ENCODE assay signal across 1 cellular context in the genomic region with DNA sequence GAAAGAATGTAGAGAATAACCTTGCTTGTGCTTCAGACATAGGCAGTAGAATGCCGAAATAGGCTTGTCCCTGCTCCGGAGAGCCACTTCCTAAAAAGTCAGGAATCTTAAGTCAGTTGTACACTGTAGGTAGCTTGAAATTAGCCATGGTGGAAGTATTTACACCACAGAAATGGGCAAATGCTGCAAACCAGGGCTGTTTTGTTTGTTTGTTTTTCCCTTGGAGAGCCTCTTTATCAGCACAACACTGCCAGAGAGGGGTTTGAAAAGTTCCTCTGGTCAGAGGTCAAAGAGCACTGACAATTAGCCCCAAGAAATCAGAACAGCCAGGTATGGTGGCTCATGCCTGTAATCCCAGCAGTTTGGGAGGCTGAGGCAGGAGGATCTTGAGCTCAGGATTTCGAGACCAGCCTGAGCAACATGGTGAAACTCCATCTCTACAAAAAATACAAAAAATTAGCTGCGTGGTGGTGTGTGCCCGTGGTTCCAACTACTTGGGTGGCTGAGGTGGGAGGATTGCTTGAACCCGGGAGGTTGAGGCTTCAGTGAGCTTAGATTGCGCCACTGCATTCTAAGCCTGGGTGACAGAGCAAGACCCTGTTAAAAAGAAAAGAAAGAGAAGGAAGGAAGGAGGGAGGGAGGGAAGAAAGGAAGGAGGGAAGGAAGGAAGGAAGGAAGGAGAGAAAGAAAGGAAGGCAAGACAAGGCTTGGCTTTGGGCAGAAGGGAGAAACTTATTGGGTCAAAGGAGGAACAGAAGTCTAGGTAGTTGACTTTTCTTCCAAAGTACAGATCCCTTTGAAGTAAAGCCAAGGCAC.
TF ChIP-seq lines count a peak whose summit lies in the region.

No MANE protein-coding gene starts in this region.

TF ChIP-seq in HepG2, 621 proteins besides CTCF, POLR2A, EP300 and RAD21 (continued from another document and continues in another):
- TF ChIP-seq, protein P1, sequence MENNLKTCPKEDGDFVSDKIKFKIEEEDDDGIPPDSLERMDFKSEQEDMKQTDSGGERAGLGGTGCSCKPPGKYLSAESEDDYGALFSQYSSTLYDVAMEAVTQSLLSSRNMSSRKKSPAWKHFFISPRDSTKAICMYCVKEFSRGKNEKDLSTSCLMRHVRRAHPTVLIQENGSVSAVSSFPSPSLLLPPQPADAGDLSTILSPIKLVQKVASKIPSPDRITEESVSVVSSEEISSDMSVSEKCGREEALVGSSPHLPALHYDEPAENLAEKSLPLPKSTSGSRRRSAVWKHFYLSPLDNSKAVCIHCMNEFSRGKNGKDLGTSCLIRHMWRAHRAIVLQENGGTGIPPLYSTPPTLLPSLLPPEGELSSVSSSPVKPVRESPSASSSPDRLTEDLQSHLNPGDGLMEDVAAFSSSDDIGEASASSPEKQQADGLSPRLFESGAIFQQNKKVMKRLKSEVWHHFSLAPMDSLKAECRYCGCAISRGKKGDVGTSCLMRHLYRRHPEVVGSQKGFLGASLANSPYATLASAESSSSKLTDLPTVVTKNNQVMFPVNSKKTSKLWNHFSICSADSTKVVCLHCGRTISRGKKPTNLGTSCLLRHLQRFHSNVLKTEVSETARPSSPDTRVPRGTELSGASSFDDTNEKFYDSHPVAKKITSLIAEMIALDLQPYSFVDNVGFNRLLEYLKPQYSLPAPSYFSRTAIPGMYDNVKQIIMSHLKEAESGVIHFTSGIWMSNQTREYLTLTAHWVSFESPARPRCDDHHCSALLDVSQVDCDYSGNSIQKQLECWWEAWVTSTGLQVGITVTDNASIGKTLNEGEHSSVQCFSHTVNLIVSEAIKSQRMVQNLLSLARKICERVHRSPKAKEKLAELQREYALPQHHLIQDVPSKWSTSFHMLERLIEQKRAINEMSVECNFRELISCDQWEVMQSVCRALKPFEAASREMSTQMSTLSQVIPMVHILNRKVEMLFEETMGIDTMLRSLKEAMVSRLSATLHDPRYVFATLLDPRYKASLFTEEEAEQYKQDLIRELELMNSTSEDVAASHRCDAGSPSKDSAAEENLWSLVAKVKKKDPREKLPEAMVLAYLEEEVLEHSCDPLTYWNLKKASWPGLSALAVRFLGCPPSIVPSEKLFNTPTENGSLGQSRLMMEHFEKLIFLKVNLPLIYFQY (CRISPR knock-in tag; IDR thresholded peaks at IDR 0.05; ENCODE audit: borderline replicate concordance), result no peak
- TF ChIP-seq ZNF430 (CRISPR knock-in tag; IDR thresholded peaks at IDR 0.05) (peak; percentile 80; the same call in 1 of the 2 replicates), ZKSCAN5 (CRISPR knock-in tag; IDR thresholded peaks at IDR 0.05) (peak; percentile 30; the same call in 1 of the 2 replicates), CHD2 (IDR thresholded peaks at IDR 0.05; ENCODE audit: low read depth, low read length) (no peak), SETDB1 (CRISPR knock-in tag; IDR thresholded peaks at IDR 0.05; ENCODE audit: borderline replicate concordance) (no peak), KDM2A (CRISPR knock-in tag; IDR thresholded peaks at IDR 0.05; ENCODE audit: borderline replicate concordance, low read depth) (no peak), ZSCAN12 (CRISPR knock-in tag; IDR thresholded peaks at IDR 0.05) (no peak), NR2F1 (CRISPR knock-in tag; IDR thresholded peaks at IDR 0.05) (peak; percentile 81 to 86), NFIC (IDR thresholded peaks at IDR 0.05; ENCODE audit: low read length) (peak; percentile 44), CHD4 (IDR thresholded peaks at IDR 0.05; ENCODE audit: borderline replicate concordance, low read length) (peak; percentile 85), NR1H2 (CRISPR knock-in tag; IDR thresholded peaks at IDR 0.05; ENCODE audit: borderline replicate concordance, low read depth) (no peak), ZNF207 (IDR thresholded peaks at IDR 0.05; ENCODE audit: borderline replicate concordance) (no peak), ZNF30 (CRISPR knock-in tag; IDR thresholded peaks at IDR 0.05) (no peak), ELF3 (CRISPR knock-in tag; IDR thresholded peaks at IDR 0.05) (peak; percentile 43), STAT5B (CRISPR knock-in tag; IDR thresholded peaks at IDR 0.05) (no peak), ZNF230 (CRISPR knock-in tag; IDR thresholded peaks at IDR 0.05) (0 out of 2 replicates have a peak, but pooled peaks have one; percentile 62), ZNF343 (CRISPR knock-in tag; IDR thresholded peaks at IDR 0.05) (peak; percentile 78; the same call in 1 of the 2 replicates), NR2F2 (IDR thresholded peaks at IDR 0.05; ENCODE audit: borderline replicate concordance, low read depth) (peak; percentile 71), RCOR2 (CRISPR knock-in tag; IDR thresholded peaks at IDR 0.05) (peak; percentile 69; the same call in 1 of the 2 replicates), ZNF557 (CRISPR knock-in tag; IDR thresholded peaks at IDR 0.05) (no peak), ZMYM3 (CRISPR knock-in tag; IDR thresholded peaks at IDR 0.05) (peak; percentile 97), SRSF1 (optimal IDR thresholded peaks at IDR 0.05; ENCODE audit: low read depth, low read length) (no peak), AGO2 (optimal IDR thresholded peaks at IDR 0.05; ENCODE audit: low read depth, low read length) (no peak), ARNTL (CRISPR knock-in tag; IDR thresholded peaks at IDR 0.05) (no peak), ZNF468 (CRISPR knock-in tag; IDR thresholded peaks at IDR 0.05) (no peak), POLR2AphosphoS5 (IDR thresholded peaks at IDR 0.05; ENCODE audit: low read depth, low read length) (no peak), MED1 (CRISPR knock-in tag; IDR thresholded peaks at IDR 0.05) (peak; percentile 64; the same call in 1 of the 2 replicates), NCOA2 (CRISPR knock-in tag; IDR thresholded peaks at IDR 0.05) (0 out of 2 replicates have a peak, but pooled peaks have one; percentile 50), ZNF556 (CRISPR knock-in tag; IDR thresholded peaks at IDR 0.05; ENCODE audit: borderline replicate concordance) (peak; percentile 86), POGZ (CRISPR knock-in tag; IDR thresholded peaks at IDR 0.05) (peak; percentile 88), ZNF644 (CRISPR knock-in tag; IDR thresholded peaks at IDR 0.05; ENCODE audit: low read depth) (peak; percentile 40), PCBP2 (optimal IDR thresholded peaks at IDR 0.05; ENCODE audit: low read depth, low read length, poor library complexity, severe bottlenecking) (peak; percentile 61), ATF7 (IDR thresholded peaks at IDR 0.05) (no peak), ATF7 (CRISPR knock-in tag; IDR thresholded peaks at IDR 0.05) (no peak), TARDBP (CRISPR knock-in tag; IDR thresholded peaks at IDR 0.05) (peak; percentile 71; the same call in 1 of the 2 replicates), CREM (IDR thresholded peaks at IDR 0.05) (peak; percentile 42), CREM (CRISPR knock-in tag; IDR thresholded peaks at IDR 0.05) (no peak), ZNF530 (CRISPR knock-in tag; IDR thresholded peaks at IDR 0.05; ENCODE audit: low read depth) (no peak), RBAK (CRISPR knock-in tag; IDR thresholded peaks at IDR 0.05) (0 out of 2 replicates have a peak, but pooled peaks have one; percentile 10), PPARG (CRISPR knock-in tag; conservative IDR thresholded peaks at IDR 0.05) (peak; percentile 50; the same call in 1 of the 2 replicates)
- TF ChIP-seq, protein P2, sequence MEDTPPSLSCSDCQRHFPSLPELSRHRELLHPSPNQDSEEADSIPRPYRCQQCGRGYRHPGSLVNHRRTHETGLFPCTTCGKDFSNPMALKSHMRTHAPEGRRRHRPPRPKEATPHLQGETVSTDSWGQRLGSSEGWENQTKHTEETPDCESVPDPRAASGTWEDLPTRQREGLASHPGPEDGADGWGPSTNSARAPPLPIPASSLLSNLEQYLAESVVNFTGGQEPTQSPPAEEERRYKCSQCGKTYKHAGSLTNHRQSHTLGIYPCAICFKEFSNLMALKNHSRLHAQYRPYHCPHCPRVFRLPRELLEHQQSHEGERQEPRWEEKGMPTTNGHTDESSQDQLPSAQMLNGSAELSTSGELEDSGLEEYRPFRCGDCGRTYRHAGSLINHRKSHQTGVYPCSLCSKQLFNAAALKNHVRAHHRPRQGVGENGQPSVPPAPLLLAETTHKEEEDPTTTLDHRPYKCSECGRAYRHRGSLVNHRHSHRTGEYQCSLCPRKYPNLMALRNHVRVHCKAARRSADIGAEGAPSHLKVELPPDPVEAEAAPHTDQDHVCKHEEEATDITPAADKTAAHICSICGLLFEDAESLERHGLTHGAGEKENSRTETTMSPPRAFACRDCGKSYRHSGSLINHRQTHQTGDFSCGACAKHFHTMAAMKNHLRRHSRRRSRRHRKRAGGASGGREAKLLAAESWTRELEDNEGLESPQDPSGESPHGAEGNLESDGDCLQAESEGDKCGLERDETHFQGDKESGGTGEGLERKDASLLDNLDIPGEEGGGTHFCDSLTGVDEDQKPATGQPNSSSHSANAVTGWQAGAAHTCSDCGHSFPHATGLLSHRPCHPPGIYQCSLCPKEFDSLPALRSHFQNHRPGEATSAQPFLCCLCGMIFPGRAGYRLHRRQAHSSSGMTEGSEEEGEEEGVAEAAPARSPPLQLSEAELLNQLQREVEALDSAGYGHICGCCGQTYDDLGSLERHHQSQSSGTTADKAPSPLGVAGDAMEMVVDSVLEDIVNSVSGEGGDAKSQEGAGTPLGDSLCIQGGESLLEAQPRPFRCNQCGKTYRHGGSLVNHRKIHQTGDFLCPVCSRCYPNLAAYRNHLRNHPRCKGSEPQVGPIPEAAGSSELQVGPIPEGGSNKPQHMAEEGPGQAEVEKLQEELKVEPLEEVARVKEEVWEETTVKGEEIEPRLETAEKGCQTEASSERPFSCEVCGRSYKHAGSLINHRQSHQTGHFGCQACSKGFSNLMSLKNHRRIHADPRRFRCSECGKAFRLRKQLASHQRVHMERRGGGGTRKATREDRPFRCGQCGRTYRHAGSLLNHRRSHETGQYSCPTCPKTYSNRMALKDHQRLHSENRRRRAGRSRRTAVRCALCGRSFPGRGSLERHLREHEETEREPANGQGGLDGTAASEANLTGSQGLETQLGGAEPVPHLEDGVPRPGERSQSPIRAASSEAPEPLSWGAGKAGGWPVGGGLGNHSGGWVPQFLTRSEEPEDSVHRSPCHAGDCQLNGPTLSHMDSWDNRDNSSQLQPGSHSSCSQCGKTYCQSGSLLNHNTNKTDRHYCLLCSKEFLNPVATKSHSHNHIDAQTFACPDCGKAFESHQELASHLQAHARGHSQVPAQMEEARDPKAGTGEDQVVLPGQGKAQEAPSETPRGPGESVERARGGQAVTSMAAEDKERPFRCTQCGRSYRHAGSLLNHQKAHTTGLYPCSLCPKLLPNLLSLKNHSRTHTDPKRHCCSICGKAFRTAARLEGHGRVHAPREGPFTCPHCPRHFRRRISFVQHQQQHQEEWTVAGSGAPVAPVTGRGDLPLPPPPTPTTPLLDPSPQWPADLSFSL (CRISPR knock-in tag; IDR thresholded peaks at IDR 0.05), result no peak
- TF ChIP-seq, protein P3, sequence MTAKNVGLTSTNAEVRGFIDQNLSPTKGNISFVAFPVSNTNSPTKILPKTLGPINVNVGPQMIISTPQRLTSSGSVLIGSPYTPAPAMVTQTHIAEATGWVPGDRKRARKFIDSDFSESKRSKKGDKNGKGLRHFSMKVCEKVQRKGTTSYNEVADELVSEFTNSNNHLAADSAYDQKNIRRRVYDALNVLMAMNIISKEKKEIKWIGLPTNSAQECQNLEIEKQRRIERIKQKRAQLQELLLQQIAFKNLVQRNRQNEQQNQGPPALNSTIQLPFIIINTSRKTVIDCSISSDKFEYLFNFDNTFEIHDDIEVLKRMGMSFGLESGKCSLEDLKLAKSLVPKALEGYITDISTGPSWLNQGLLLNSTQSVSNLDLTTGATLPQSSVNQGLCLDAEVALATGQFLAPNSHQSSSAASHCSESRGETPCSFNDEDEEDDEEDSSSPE (CRISPR knock-in tag; IDR thresholded peaks at IDR 0.05), result peak; percentile 25; the same call in 1 of the 2 replicates
- TF ChIP-seq, protein P4, sequence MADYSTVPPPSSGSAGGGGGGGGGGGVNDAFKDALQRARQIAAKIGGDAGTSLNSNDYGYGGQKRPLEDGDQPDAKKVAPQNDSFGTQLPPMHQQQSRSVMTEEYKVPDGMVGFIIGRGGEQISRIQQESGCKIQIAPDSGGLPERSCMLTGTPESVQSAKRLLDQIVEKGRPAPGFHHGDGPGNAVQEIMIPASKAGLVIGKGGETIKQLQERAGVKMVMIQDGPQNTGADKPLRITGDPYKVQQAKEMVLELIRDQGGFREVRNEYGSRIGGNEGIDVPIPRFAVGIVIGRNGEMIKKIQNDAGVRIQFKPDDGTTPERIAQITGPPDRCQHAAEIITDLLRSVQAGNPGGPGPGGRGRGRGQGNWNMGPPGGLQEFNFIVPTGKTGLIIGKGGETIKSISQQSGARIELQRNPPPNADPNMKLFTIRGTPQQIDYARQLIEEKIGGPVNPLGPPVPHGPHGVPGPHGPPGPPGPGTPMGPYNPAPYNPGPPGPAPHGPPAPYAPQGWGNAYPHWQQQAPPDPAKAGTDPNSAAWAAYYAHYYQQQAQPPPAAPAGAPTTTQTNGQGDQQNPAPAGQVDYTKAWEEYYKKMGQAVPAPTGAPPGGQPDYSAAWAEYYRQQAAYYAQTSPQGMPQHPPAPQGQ (CRISPR knock-in tag; IDR thresholded peaks at IDR 0.05; ENCODE audit: borderline replicate concordance), result no peak
- TF ChIP-seq, protein P5, sequence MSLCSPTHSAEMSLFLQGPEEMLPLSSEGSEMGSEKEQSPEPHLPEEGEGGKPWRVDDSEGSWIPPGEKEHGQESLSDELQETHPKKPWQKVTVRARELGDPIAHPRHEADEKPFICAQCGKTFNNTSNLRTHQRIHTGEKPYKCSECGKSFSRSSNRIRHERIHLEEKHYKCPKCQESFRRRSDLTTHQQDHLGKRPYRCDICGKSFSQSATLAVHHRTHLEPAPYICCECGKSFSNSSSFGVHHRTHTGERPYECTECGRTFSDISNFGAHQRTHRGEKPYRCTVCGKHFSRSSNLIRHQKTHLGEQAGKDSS (CRISPR knock-in tag; IDR thresholded peaks at IDR 0.05; ENCODE audit: borderline replicate concordance, low read depth), result peak; percentile 68
- TF ChIP-seq, protein P6, sequence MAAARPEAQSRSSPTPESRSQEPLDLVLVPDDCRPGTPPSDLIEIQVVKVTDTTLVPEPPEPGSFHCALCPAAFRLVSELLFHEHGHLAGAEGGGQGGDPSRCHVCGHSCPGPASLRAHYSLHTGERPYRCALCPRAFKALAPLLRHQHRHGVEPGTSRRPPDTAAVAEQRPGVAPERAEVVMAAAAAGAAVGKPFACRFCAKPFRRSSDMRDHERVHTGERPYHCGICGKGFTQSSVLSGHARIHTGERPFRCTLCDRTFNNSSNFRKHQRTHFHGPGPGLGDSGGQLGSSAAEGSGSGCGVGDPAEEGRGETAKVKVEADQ (CRISPR knock-in tag; IDR thresholded peaks at IDR 0.05; ENCODE audit: borderline replicate concordance), result no peak
